Comparison of ENCODE assay signal across 8 cellular contexts in the genomic region with DNA sequence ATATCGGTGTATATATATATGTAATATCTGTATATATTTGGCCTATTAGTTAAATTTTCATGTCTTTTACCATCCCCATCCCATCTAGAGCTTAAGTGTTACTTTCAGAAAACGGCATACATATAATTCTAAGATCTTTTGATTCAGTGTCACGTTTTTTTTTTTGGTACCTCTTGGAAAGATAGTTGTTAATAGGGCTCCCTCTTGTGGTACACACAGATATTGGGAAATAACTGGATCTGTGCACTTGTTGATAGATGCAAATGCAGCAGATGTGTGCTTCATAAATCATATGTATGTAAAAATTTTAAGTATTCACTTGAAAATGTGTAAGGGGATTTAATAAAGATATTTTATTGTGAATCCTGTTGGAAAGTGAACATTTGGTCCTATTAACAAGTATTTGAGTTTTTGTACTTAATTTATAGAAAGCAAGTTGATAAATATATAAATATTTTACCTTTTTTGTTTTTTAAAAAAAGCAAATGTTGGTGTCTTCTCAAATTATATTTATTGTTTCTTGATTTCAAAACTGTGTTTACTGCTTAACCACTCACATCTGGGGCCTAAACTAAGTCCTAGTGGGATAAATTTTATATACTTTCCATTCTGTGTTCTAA.
DNase-seq lines count a peak whose midpoint lies in the region; ATAC-seq and TF ChIP-seq lines count a peak whose summit lies in the region.

No MANE protein-coding gene starts in this region.

- 30 to 31% methylated on average over 3 of the region's 3 CpGs for WGBS in body of pancreas, 2 donors

- TF ChIP-seq POLR2A in body of pancreas (IDR thresholded peaks at IDR 0.05): no peak

- DNase-seq in AG10803 (ENCODE audit: low read depth): peak; percentile 83
- peak; percentile 73 for DNase-seq in HT1080 (ENCODE audit: low read depth)
- DNase-seq in NCI-H748 treated with DMSO at 0.1 percent for 48 hours (lab: John Stamatoyannopoulos, UW): peak; percentile 62
- peak in 2 of 4 donors; percentile 15 to 65 for DNase-seq in body of pancreas
- peak; percentile 51 for DNase-seq in iPS-NIHi11 (ENCODE audit: low spot score)
- no peak for DNase-seq in stimulated activated naive CD8-positive, alpha-beta T cell treated with anti-CD3 and anti-CD28 coated beads, Interleukin-15, Interleukin-2, amounts not matched to agents 100 U/mL and 50 U/mL, for 24 hours

- H3K36me3 ChIP-seq in body of pancreas (replicated peaks in 1 of 2; ENCODE audit: insufficient read depth in 1 of 2, low read depth in 2 of 2): peaks cover 0 to 4% of the 10 kb centered on the region in 2 donors

- H3K4me1 ChIP-seq in body of pancreas: peaks cover 5% of the 10 kb centered on the region

- no peaks in the 10 kb centered on the region for H3K9me3 ChIP-seq in body of pancreas

- ATAC-seq in GM18502 (IDR thresholded peaks at IDR 0.05; ENCODE audit: poor library complexity, unreplicated experiment) (peak; percentile 64), body of pancreas (peak; percentile 71), HG03442 (IDR thresholded peaks at IDR 0.05; ENCODE audit: unreplicated experiment) (no peak)
- ATAC-seq in stimulated activated naive CD8-positive, alpha-beta T cell treated with anti-CD3 and anti-CD28 coated beads, Interleukin-15, Interleukin-2, amounts not matched to agents 100 U/mL and 50 U/mL, for 24 hours: peak; percentile 32

- TF ChIP-seq CTCF in AG10803 (conservative IDR thresholded peaks at IDR 0.05; ENCODE audit: low read length): peak; percentile 82
- peak; percentile 42 to 79 (median 74) for TF ChIP-seq CTCF in body of pancreas (IDR thresholded peaks at IDR 0.05)

- no peaks in the 10 kb centered on the region for H3K27me3 ChIP-seq in body of pancreas

- intact Hi-C loops in body of pancreas (cut with DNase I): loop anchor here (10.0 kb wide), 1 partner anchor 250 kb away; no protein-coding TSS in a partner anchor

- no peak overlapping the region for H3K27ac ChIP-seq in body of pancreas

- no peak overlapping the region for H3K4me3 ChIP-seq in AG10803 (ENCODE audit: low read length)
- H3K4me3 ChIP-seq in body of pancreas: no peak overlapping the region
